ENCODE assay signal across 24 cellular contexts in the genomic region with DNA sequence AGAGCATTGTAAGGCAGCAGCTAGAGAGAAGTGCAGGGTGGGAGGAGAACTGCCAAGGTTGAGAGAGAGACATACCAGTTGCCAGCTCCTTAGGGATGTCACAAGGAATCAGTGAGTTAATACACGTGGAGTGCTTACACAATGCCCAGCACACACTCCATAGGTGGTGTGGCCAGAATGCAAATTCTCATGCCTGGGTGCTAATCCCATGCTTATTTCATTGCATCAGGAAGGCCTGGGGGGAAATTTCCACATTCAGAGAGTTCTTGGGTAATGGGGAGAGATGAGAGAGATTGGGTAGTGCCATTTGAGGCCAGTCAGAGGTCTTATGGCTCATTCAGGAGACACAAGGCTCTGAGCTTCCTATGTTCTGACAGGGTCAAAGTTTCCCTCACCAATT. TPM values are rescaled to one million over a fixed set of nuclear protein-coding genes. Genes with fewer than 3 reads are reported as not detected.
DNase-seq lines count a peak whose midpoint lies in the region; ATAC-seq and TF ChIP-seq lines count a peak whose summit lies in the region.
"Had no signal": no experiment of that assay in that cellular context is flagged by ENCODE, and none has a peak within 500 bp of the region (broad histone marks: within the 10 kb centered on the region; RNA-seq: fewer than 3 reads in every experiment).

No MANE protein-coding gene starts in this region.

- H3K4me3 ChIP-seq in BLaER1 (no peak overlapping the region), mammary epithelial cell (replicated peaks in 1 of 3; ENCODE audit: insufficient read depth in 1 of 3, low read depth in 2 of 3, low read length in 3 of 3) (no peak overlapping the region), ascending aorta (no peak overlapping the region)
- H3K4me3 ChIP-seq: A549, body of pancreas, colonic mucosa, left lung, mucosa of descending colon had no signal

- H3K27ac ChIP-seq in BLaER1 (no peak overlapping the region), mammary epithelial cell (ENCODE audit: insufficient read depth, low read depth, low read length) (no peak overlapping the region), ascending aorta (no peak overlapping the region)
- H3K27ac ChIP-seq: A549, body of pancreas, colonic mucosa, left lung had no signal

- H3K27me3 ChIP-seq in BLaER1: no peaks in the 10 kb centered on the region
- no peaks in the 10 kb centered on the region for H3K27me3 ChIP-seq in mammary epithelial cell (ENCODE audit: insufficient read depth, low read length)
- no peaks in the 10 kb centered on the region for H3K27me3 ChIP-seq in ascending aorta
- H3K27me3 ChIP-seq: body of pancreas, colonic mucosa, left lung had no signal

- intact Hi-C loops in mammary epithelial cell (cut with micrococcal nuclease) (loop anchor here (10.0 kb wide), 1 partner anchor 227 kb away; no protein-coding TSS in a partner anchor), head of caudate nucleus (cut with DNase I) (no loop called here), ascending aorta (cut with DNase I) (loop anchor here (10.0 kb wide), 1 partner anchor 93 kb away; no protein-coding TSS in a partner anchor)

- in situ Hi-C loops in mammary epithelial cell (cut with MboI; ENCODE audit: low sequenced_read_pairs in 2 of 2): loop anchor here (5.0 kb wide), 1 partner anchor 171 kb away; no protein-coding TSS in a partner anchor

- no peak overlapping the region for H3K9ac ChIP-seq in BLaER1
- H3K9ac ChIP-seq in mammary epithelial cell (ENCODE audit: insufficient read depth, low read length): no peak overlapping the region

- DNase-seq in NCI-H460 (ENCODE audit: extremely low read depth, low read depth) (peak; percentile 97), mammary epithelial cell (peak; percentile 83), kidney tubule cell (ENCODE audit: low spot score) (peak; percentile 17), head of caudate nucleus (no peak), OCI-M1 (lab: John Stamatoyannopoulos, UW) (no peak), ascending aorta (ENCODE audit: low spot score in 2 of 2) (no peak)
- DNase-seq: activated CD4-positive, alpha-beta T cell treated with anti-CD3 and anti-CD28 coated beads, Interleukin-2, amount 10 ng/mL, durations not matched to agents 24 days and 14 days; activated naive CD8-positive, alpha-beta T cell treated with anti-CD3 and anti-CD28 coated beads, Interleukin-2, amount 10 ng/mL, durations not matched to agents 7 days and 5 days; body of pancreas; C1 segment of cervical spinal cord; Calu3; colonic mucosa; IMR-90; left lung; mucosa of descending colon; NCI-H1417; NCI-H748 treated with DMSO at 0.1 percent for 48 hours; posterior cingulate gyrus; SHP77 treated with DMSO at 0.1 percent for 48 hours; T-helper 1 cell had no signal

- peaks cover 19% of the 10 kb centered on the region for H3K4me1 ChIP-seq in BLaER1
- peaks cover 26% of the 10 kb centered on the region for H3K4me1 ChIP-seq in mammary epithelial cell (ENCODE audit: insufficient read depth, low read length)
- no peaks in the 10 kb centered on the region for H3K4me1 ChIP-seq in ascending aorta
- H3K4me1 ChIP-seq: A549, left lung had no signal

- H3K9me3 ChIP-seq in BLaER1 (peaks cover 25% of the 10 kb centered on the region), mammary epithelial cell (replicated peaks; ENCODE audit: insufficient read depth, low read length) (no peaks in the 10 kb centered on the region), ascending aorta (no peaks in the 10 kb centered on the region)
- H3K9me3 ChIP-seq: A549, body of pancreas, colonic mucosa, left lung, mucosa of descending colon had no signal

- TF ChIP-seq CTCF in mammary epithelial cell (conservative IDR thresholded peaks at IDR 0.05 in 1 of 2, IDR thresholded peaks at IDR 0.05 in 1 of 2; ENCODE audit: extremely low read depth in 1 of 2, insufficient read depth in 1 of 2, low read depth in 1 of 2, low read length in 2 of 2) (no peak), ascending aorta (IDR thresholded peaks at IDR 0.05) (no peak)

- CTCF ChIA-PET in mammary epithelial cell (lab: Charles Lee; ENCODE audit: low non-redundant PET): interaction anchor here (1.2 kb wide), 1 partner anchor 171 kb away, joined by 4 read pairs; no protein-coding TSS in a partner anchor

- H2AFZ ChIP-seq in mammary epithelial cell (ENCODE audit: low read depth, low read length): peak overlapping the region; percentile 8

- WGBS in mammary epithelial cell (ENCODE audit: low coverage, missing lambda C conversion rate): 0% methylated on average over 1 of the region's 1 CpG

- no peak for ATAC-seq in GM21717 (IDR thresholded peaks at IDR 0.05; ENCODE audit: unreplicated experiment)
- ATAC-seq: A549, body of pancreas, left lung, mucosa of descending colon had no signal

- BruUV-seq in mammary epithelial cell (replicated peaks; lab: Mats Ljungman, UMichigan): no TSS peak

- H3K36me3 ChIP-seq in BLaER1: no peaks in the 10 kb centered on the region
- H3K36me3 ChIP-seq in mammary epithelial cell (ENCODE audit: insufficient read depth, low read length): no peaks in the 10 kb centered on the region
- H3K36me3 ChIP-seq in ascending aorta: no peaks in the 10 kb centered on the region
- H3K36me3 ChIP-seq: colonic mucosa, left lung had no signal

- no peaks in the 10 kb centered on the region for H3K79me2 ChIP-seq in mammary epithelial cell (ENCODE audit: insufficient read depth, low read length)

- no peaks in the 10 kb centered on the region for H4K20me1 ChIP-seq in BLaER1
- H4K20me1 ChIP-seq in mammary epithelial cell (ENCODE audit: insufficient read depth, low read length): no peaks in the 10 kb centered on the region

- dilution Hi-C loops in mammary epithelial cell (cut with HindIII; ENCODE audit: low sequenced_read_pairs): no loop called here

- H3K4me2 ChIP-seq in BLaER1: 0 out of 2 replicates have a peak overlapping the region, but pooled peaks have one; percentile 5
- no peak overlapping the region for H3K4me2 ChIP-seq in mammary epithelial cell (ENCODE audit: insufficient read depth, low read depth, low read length)
- H3K4me2 ChIP-seq: A549 had no signal

RNA-seq across cellular contexts. Expression of a gene that starts 38.7 kb away (rescaled TPM):
- total RNA-seq in NCI-H460 (2014; rRNA removed; shearing (Covaris generic)): 37.3 and 38.0 TPM in 2 replicates
- 70.2 and 111 TPM in 2 replicates for polyA plus RNA-seq in NCI-H460 (2014; cell fraction: nucleus; rRNA removed)
- total RNA-seq in mammary epithelial cell: 100 to 1,000 TPM in 1 of 2 donors, 10 to 100 TPM in 1; 17.0 to 255 TPM
- polyA plus RNA-seq in mammary epithelial cell: 27.4 TPM
- 17.0 TPM for polyA minus RNA-seq in mammary epithelial cell
- 49.7 TPM for total RNA-seq in ascending aorta
- total RNA-seq: activated CD4-positive, alpha-beta T cell treated with anti-CD3 and anti-CD28 coated beads, Interleukin-2, amount 10 ng/mL, durations not matched to agents 24 days and 14 days; activated naive CD8-positive, alpha-beta T cell treated with anti-CD3 and anti-CD28 coated beads, Interleukin-2, amount 10 ng/mL, durations not matched to agents 7 days and 5 days; Calu3; fibroblast of lung; IMR-90 had no signal
- polyA plus RNA-seq: A549, IMR-90 had no signal

RNA-seq across cellular contexts. Expression of a gene that starts 51.4 kb away (rescaled TPM):
- 18.6 and 30.0 TPM in 2 replicates for total RNA-seq in NCI-H460 (2014; rRNA removed; shearing (Covaris generic))
- 29.2 and 37.4 TPM in 2 replicates for polyA plus RNA-seq in NCI-H460 (2014; cell fraction: nucleus; rRNA removed)
- total RNA-seq in mammary epithelial cell (10 to 100 TPM in 1 of 2 donors, 1 to 10 TPM in 1; 7.2 to 10.4 TPM), ascending aorta (7.5 TPM)
- 4.6 TPM for polyA plus RNA-seq in mammary epithelial cell
- 13.1 TPM for polyA minus RNA-seq in mammary epithelial cell

Comparison
In these comparisons a context has a peak if more than half of its experiments do, and no peak if none do; other contexts are left out.
1. DNase-seq: peak in NCI-H460 (single experiment), mammary epithelial cell (single experiment) and kidney tubule cell (single experiment); none in head of caudate nucleus (0 of 42), OCI-M1 (single experiment) and ascending aorta (0 of 2).